In genomic region chr5:65858316-65858715, GRCh38 we compare ENCODE assay signal across 22 cellular contexts.
DNase-seq lines count a peak whose midpoint lies in the region; ATAC-seq, FAIRE-seq and TF ChIP-seq lines count a peak whose summit lies in the region.
"Had no signal": no experiment of that assay in that cellular context is flagged by ENCODE, and none has a peak within 500 bp of the region (broad histone marks: within the 10 kb centered on the region; RNA-seq: fewer than 3 reads in every experiment).

No MANE protein-coding gene starts in this region.

- H3K9me3 ChIP-seq in adipocyte (ENCODE audit: control insufficient read depth, low read length) (no peaks in the 10 kb centered on the region), mucosa of descending colon (no peaks in the 10 kb centered on the region)
- H3K9me3 ChIP-seq: colonic mucosa, right lobe of liver, thoracic aorta had no signal

- no peak overlapping the region for H3K9ac ChIP-seq in adipocyte (ENCODE audit: low read length)
- H3K9ac ChIP-seq: neural progenitor cell had no signal

- peaks cover 12% of the 10 kb centered on the region for H3K4me1 ChIP-seq in adipocyte (ENCODE audit: control insufficient read depth, insufficient read depth, low read length)
- H3K4me1 ChIP-seq in mucosa of descending colon (ENCODE audit: low read depth), result no peaks in the 10 kb centered on the region
- H3K4me1 ChIP-seq: colonic mucosa, neural progenitor cell, right lobe of liver had no signal

- intact Hi-C loops in mucosa of descending colon (cut with DNase I, micrococcal nuclease), result no loop called here

- TF ChIP-seq CTCF in AG10803 (conservative IDR thresholded peaks at IDR 0.05; ENCODE audit: low read length) (no peak), mucosa of descending colon (IDR thresholded peaks at IDR 0.05) (no peak)

- no peaks in the 10 kb centered on the region for H3K27me3 ChIP-seq in adipocyte (replicated peaks; ENCODE audit: control insufficient read depth, insufficient read depth, low read length)
- H3K27me3 ChIP-seq: neural progenitor cell, right lobe of liver had no signal

- ATAC-seq in mucosa of descending colon, result no peak
- ATAC-seq: right lobe of liver; stimulated activated naive CD8-positive, alpha-beta T cell treated with anti-CD3 and anti-CD28 coated beads, Interleukin-15, Interleukin-2, amounts not matched to agents 100 U/mL and 50 U/mL, for 24 hours had no signal

- H3K4me3 ChIP-seq in AG10803 (ENCODE audit: low read length) (no peak overlapping the region), adipocyte (ENCODE audit: low read length) (no peak overlapping the region), mucosa of descending colon (no peak overlapping the region)
- H3K4me3 ChIP-seq: colonic mucosa, neural progenitor cell, right lobe of liver, thoracic aorta had no signal

- no peak for TF ChIP-seq POLR2A in GM12892 (IDR thresholded peaks at IDR 0.05; ENCODE audit: low read depth, low read length)

- DNase-seq in AG10803 (ENCODE audit: low read depth) (peak; percentile 42), HT1080 (ENCODE audit: low read depth) (peak; percentile 22), adipocyte (ENCODE audit: low read depth) (peak; percentile 22), glomerular visceral epithelial cell (ENCODE audit: extremely low spot score) (peak; percentile 21), dermis blood vessel endothelial cell (no peak), GM12892 (ENCODE audit: insufficient read length) (no peak), mucosa of descending colon (no peak), NCI-H1694 (lab: John Stamatoyannopoulos, UW) (no peak)
- DNase-seq: activated B cell treated with CpG ODN at 0.5 μM for 24 hours; activated CD8-positive, alpha-beta memory T cell treated with anti-CD3 and anti-CD28 coated beads, Interleukin-2, amount 50 U/mL, for 4 hours; CD4-positive, alpha-beta T cell; colonic mucosa; kidney glomerular epithelial cell; MM.1S; NCI-H187; NCI-H2227 treated with DMSO at 0.1 percent for 48 hours; posterior cingulate gyrus; right lobe of liver; stimulated activated naive CD8-positive, alpha-beta T cell treated with anti-CD3 and anti-CD28 coated beads, Interleukin-15, Interleukin-2, amounts not matched to agents 100 U/mL and 50 U/mL, for 24 hours; T-helper 9 cell had no signal

- no peak for FAIRE-seq in GM12892 (lab: Jason Lieb, UNC)

- H3K36me3 ChIP-seq in adipocyte (ENCODE audit: control insufficient read depth, insufficient read depth, low read length, severe bottlenecking), result no peaks in the 10 kb centered on the region
- H3K36me3 ChIP-seq in mucosa of descending colon (ENCODE audit: low read depth), result no peaks in the 10 kb centered on the region
- H3K36me3 ChIP-seq: colonic mucosa, neural progenitor cell, right lobe of liver, thoracic aorta had no signal

Comparison
In these comparisons a context has a peak if more than half of its experiments do, and no peak if none do; other contexts are left out.
1. DNase-seq: peak in AG10803 (single experiment), HT1080 (single experiment), adipocyte (single experiment) and glomerular visceral epithelial cell (single experiment); none in dermis blood vessel endothelial cell (single experiment), GM12892 (single experiment), mucosa of descending colon (0 of 3) and NCI-H1694 (single experiment).